ENCODE assay signal across 14 cellular contexts in the genomic region with DNA sequence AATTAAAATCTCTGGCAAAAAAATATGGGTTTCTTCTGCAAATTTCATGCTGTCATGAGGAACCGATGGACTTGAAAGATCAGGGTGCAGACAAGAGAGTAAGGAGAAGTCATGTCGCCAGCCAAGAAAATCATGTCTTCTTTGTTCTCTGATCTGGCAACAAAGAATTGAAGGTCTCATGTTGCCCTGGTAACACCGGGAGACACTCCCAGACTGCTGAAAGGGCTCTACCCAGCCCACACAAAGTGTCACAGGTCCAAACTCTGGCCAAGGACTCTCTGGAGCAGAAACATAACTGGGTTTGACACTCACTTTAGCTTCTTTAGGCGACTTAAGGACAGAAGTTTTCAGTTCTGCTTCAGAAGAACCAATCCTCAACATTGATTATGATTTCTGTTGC. TPM values are rescaled to one million over a fixed set of nuclear protein-coding genes. Genes with fewer than 3 reads are reported as not detected.
DNase-seq lines count a peak whose midpoint lies in the region; ATAC-seq and TF ChIP-seq lines count a peak whose summit lies in the region.
"Had no signal": no experiment of that assay in that cellular context is flagged by ENCODE, and none has a peak within 500 bp of the region (broad histone marks: within the 10 kb centered on the region; RNA-seq: fewer than 3 reads in every experiment).

No MANE protein-coding gene starts in this region.

- CTCF ChIA-PET in CD8-positive, alpha-beta T cell (lab: Charles Lee): interaction anchor here (1.2 to 5.8 kb wide), 3 partner anchors 14 to 90 kb away, joined by 4 to 107 read pairs (median 7); no protein-coding TSS in a partner anchor

- no peak overlapping the region for H3K4me3 Mint-ChIP-seq in CD8-positive, alpha-beta T cell
- H3K4me3 Mint-ChIP-seq in activated T-helper 17 cell treated with anti-CD3 and anti-CD28 coated beads, Interleukin-2, amount 50 U/mL, for 72 hours: no peak overlapping the region
- H3K4me3 Mint-ChIP-seq in naive thymus-derived CD8-positive, alpha-beta T cell: no peak overlapping the region
- H3K4me3 Mint-ChIP-seq: activated naive CD8-positive, alpha-beta T cell treated with anti-CD3 and anti-CD28 coated beads, Interleukin-2, amount 50 U/mL, for 24 hours had no signal

- H3K4me3 ChIP-seq in CD8-positive, alpha-beta T cell (ENCODE audit: low read depth, low read length): no peak overlapping the region
- H3K4me3 ChIP-seq: sigmoid colon had no signal

- H3K4me1 Mint-ChIP-seq in CD8-positive, alpha-beta T cell (ENCODE audit: low read depth): peaks cover 2% of the 10 kb centered on the region
- H3K4me1 Mint-ChIP-seq in activated T-helper 17 cell treated with anti-CD3 and anti-CD28 coated beads, Interleukin-2, amount 50 U/mL, for 72 hours: peaks cover 7% of the 10 kb centered on the region
- peaks cover 0 to 10% (median 4%) of the 10 kb centered on the region in 4 donors for H3K4me1 Mint-ChIP-seq in naive thymus-derived CD8-positive, alpha-beta T cell

- H3K36me3 ChIP-seq in CD8-positive, alpha-beta T cell (ENCODE audit: insufficient read depth, low read length): no peaks in the 10 kb centered on the region
- H3K36me3 ChIP-seq: sigmoid colon had no signal

- no peaks in the 10 kb centered on the region for H3K27me3 ChIP-seq in CD8-positive, alpha-beta T cell (ENCODE audit: insufficient read depth, low read length)
- H3K27me3 ChIP-seq: sigmoid colon had no signal

- peak overlapping the region; percentile 61 for H3K27ac Mint-ChIP-seq in CD8-positive, alpha-beta T cell
- peak overlapping the region; percentile 51 for H3K27ac Mint-ChIP-seq in activated T-helper 17 cell treated with anti-CD3 and anti-CD28 coated beads, Interleukin-2, amount 50 U/mL, for 72 hours
- peak overlapping the region in 9 of 10 donors; percentile 7 to 83 (median 53) for H3K27ac Mint-ChIP-seq in naive thymus-derived CD8-positive, alpha-beta T cell

- POLR2A ChIA-PET in CD8-positive, alpha-beta T cell (lab: Charles Lee): no interaction called here
- POLR2A ChIA-PET in naive thymus-derived CD8-positive, alpha-beta T cell (lab: Charles Lee): no interaction called here

- in situ Hi-C loops in GM13977 (cut with MboI; ENCODE audit: low pct_unique_long_range_greater_than_20kb, low sequenced_read_pairs, unreplicated experiment): no loop called here

- intact Hi-C loops in CD8-positive, alpha-beta T cell (cut with DNase I, micrococcal nuclease): loop anchor here in 1 of 2 experiments (5.0 kb wide), 1 partner anchor 63 kb away; no protein-coding TSS in a partner anchor

- no peak for DNase-seq in CD8-positive, alpha-beta T cell
- DNase-seq in DMS79 treated with DMSO at 0.1 percent for 48 hours (lab: John Stamatoyannopoulos, UW): peak; percentile 16
- DNase-seq in naive thymus-derived CD8-positive, alpha-beta T cell: no peak
- DNase-seq in GM13977 (ENCODE audit: low spot score): no peak
- DNase-seq in activated CD8-positive, alpha-beta memory T cell treated with anti-CD3 and anti-CD28 coated beads, Interleukin-2, amount 50 U/mL, for 48 hours: no peak
- DNase-seq: activated CD8-positive, alpha-beta memory T cell treated with anti-CD3 and anti-CD28 coated beads, Interleukin-2, amount 50 U/mL, for 4 hours; activated naive CD8-positive, alpha-beta T cell treated with anti-CD3 and anti-CD28 coated beads, Interleukin-2, amount 50 U/mL, for 24 hours; caudate nucleus; NCI-H2029 treated with DMSO at 0.1 percent for 48 hours; sigmoid colon; stimulated activated naive CD4-positive, alpha-beta T cell treated with Interleukin-2 at 50 U/mL for 16 hours had no signal

- ATAC-seq in CD8-positive, alpha-beta T cell: no peak
- ATAC-seq in activated T-helper 17 cell treated with anti-CD3 and anti-CD28 coated beads, Interleukin-2, amount 50 U/mL, for 72 hours (replicated peaks): no peak
- ATAC-seq in naive thymus-derived CD8-positive, alpha-beta T cell: no peak
- ATAC-seq in GM19463 (IDR thresholded peaks at IDR 0.05; ENCODE audit: unreplicated experiment): no peak
- ATAC-seq: activated naive CD8-positive, alpha-beta T cell treated with anti-CD3 and anti-CD28 coated beads, Interleukin-2, amount 50 U/mL, for 24 hours had no signal

- peaks cover 61% of the 10 kb centered on the region for H3K36me3 Mint-ChIP-seq in CD8-positive, alpha-beta T cell
- H3K36me3 Mint-ChIP-seq in activated T-helper 17 cell treated with anti-CD3 and anti-CD28 coated beads, Interleukin-2, amount 50 U/mL, for 72 hours (ENCODE audit: low read depth): peaks cover 6% of the 10 kb centered on the region
- H3K36me3 Mint-ChIP-seq in naive thymus-derived CD8-positive, alpha-beta T cell: peaks cover 0 to 65% (median 14%) of the 10 kb centered on the region in 3 donors

- no peaks in the 10 kb centered on the region for H3K9me3 Mint-ChIP-seq in CD8-positive, alpha-beta T cell
- H3K9me3 Mint-ChIP-seq in activated T-helper 17 cell treated with anti-CD3 and anti-CD28 coated beads, Interleukin-2, amount 50 U/mL, for 72 hours: no peaks in the 10 kb centered on the region
- no peaks in the 10 kb centered on the region for H3K9me3 Mint-ChIP-seq in naive thymus-derived CD8-positive, alpha-beta T cell
- H3K9me3 Mint-ChIP-seq: activated naive CD8-positive, alpha-beta T cell treated with anti-CD3 and anti-CD28 coated beads, Interleukin-2, amount 50 U/mL, for 24 hours had no signal

- TF ChIP-seq CTCF in CD8-positive, alpha-beta T cell (IDR thresholded peaks at IDR 0.05): no peak
- TF ChIP-seq CTCF in GM13977 (IDR thresholded peaks at IDR 0.05; ENCODE audit: extremely low read depth, insufficient read depth, missing control alignments): no peak

- no peaks in the 10 kb centered on the region for H3K27me3 Mint-ChIP-seq in CD8-positive, alpha-beta T cell (ENCODE audit: low read depth)
- H3K27me3 Mint-ChIP-seq in activated T-helper 17 cell treated with anti-CD3 and anti-CD28 coated beads, Interleukin-2, amount 50 U/mL, for 72 hours: no peaks in the 10 kb centered on the region
- H3K27me3 Mint-ChIP-seq in naive thymus-derived CD8-positive, alpha-beta T cell: no peaks in the 10 kb centered on the region
- H3K27me3 Mint-ChIP-seq: activated naive CD8-positive, alpha-beta T cell treated with anti-CD3 and anti-CD28 coated beads, Interleukin-2, amount 50 U/mL, for 24 hours had no signal

- H3K9me3 ChIP-seq in CD8-positive, alpha-beta T cell (ENCODE audit: low read length): no peaks in the 10 kb centered on the region
- H3K9me3 ChIP-seq: sigmoid colon had no signal

- H3K27ac ChIP-seq in CD8-positive, alpha-beta T cell (ENCODE audit: low read depth, low read length): no peak overlapping the region
- H3K27ac ChIP-seq: KMS-11, sigmoid colon had no signal

- no peaks in the 10 kb centered on the region for H3K4me1 ChIP-seq in CD8-positive, alpha-beta T cell (ENCODE audit: insufficient read depth, low read length)
- H3K4me1 ChIP-seq: sigmoid colon had no signal

RNA-seq across cellular contexts. Expression of gene SIDT1, which starts 42.8 kb away (rescaled TPM):
- total RNA-seq in CD8-positive, alpha-beta T cell: 10 to 100 TPM; 32.1 to 38.3 TPM
- 10 to 100 TPM; 17.0 to 20.8 TPM for total RNA-seq in activated T-helper 17 cell treated with anti-CD3 and anti-CD28 coated beads, Interleukin-2, amount 50 U/mL, for 72 hours
- 10 to 100 TPM; 71.2 to 74.2 TPM for total RNA-seq in naive thymus-derived CD8-positive, alpha-beta T cell
- polyA plus RNA-seq in naive thymus-derived CD8-positive, alpha-beta T cell: 10 to 100 TPM; 14.1 to 22.8 (median 20.6) TPM
